Comparison of ENCODE assay signal across 8 cellular contexts in genomic region chr20:46752639-46753235, GRCh38. TPM values are rescaled to one million over a fixed set of nuclear protein-coding genes. Genes with fewer than 3 reads are reported as not detected.
DNase-seq lines count a peak whose midpoint lies in the region; ATAC-seq and TF ChIP-seq lines count a peak whose summit lies in the region.

No MANE protein-coding gene starts in this region.

- H3K4me3 Mint-ChIP-seq in activated naive CD8-positive, alpha-beta T cell treated with anti-CD3 and anti-CD28 coated beads, Interleukin-2, amount 50 U/mL, for 24 hours: no peak overlapping the region

- no peaks in the 10 kb centered on the region for H3K4me1 Mint-ChIP-seq in activated naive CD8-positive, alpha-beta T cell treated with anti-CD3 and anti-CD28 coated beads, Interleukin-2, amount 50 U/mL, for 24 hours

- H3K4me2 ChIP-seq in Loucy (ENCODE audit: low read depth, low read length, poor library complexity, severe bottlenecking): no peak overlapping the region

- H3K27me3 ChIP-seq in Loucy (ENCODE audit: insufficient read depth, low read length, poor library complexity, severe bottlenecking) (no peaks in the 10 kb centered on the region), SJCRH30 (no peaks in the 10 kb centered on the region), gastrocnemius medialis (peaks cover 0 to 11% (median 5%) of the 10 kb centered on the region in 3 donors)

- no peaks in the 10 kb centered on the region for H3F3A ChIP-seq in Loucy (ENCODE audit: low read depth)

- no peak overlapping the region for H3K9ac ChIP-seq in Loucy (ENCODE audit: low read depth, low read length, poor library complexity, severe bottlenecking)

- ATAC-seq in activated naive CD8-positive, alpha-beta T cell treated with anti-CD3 and anti-CD28 coated beads, Interleukin-2, amount 50 U/mL, for 24 hours: no peak
- no peak for ATAC-seq in left cardiac atrium
- ATAC-seq in gastrocnemius medialis: peak in 1 of 2 donors; percentile 24
- ATAC-seq in GM19395 (IDR thresholded peaks at IDR 0.05; ENCODE audit: unreplicated experiment): no peak
- ATAC-seq in HG03342 (IDR thresholded peaks at IDR 0.05; ENCODE audit: unreplicated experiment): no peak

- H3K4me3 ChIP-seq in Loucy (ENCODE audit: low read length, poor library complexity, severe bottlenecking) (no peak overlapping the region), SJCRH30 (peak overlapping the region; percentile 27), gastrocnemius medialis (no peak overlapping the region)

- TF ChIP-seq POLR2A in gastrocnemius medialis (IDR thresholded peaks at IDR 0.05): no peak

- H3K27ac Mint-ChIP-seq in activated naive CD8-positive, alpha-beta T cell treated with anti-CD3 and anti-CD28 coated beads, Interleukin-2, amount 50 U/mL, for 24 hours: no peak overlapping the region

- DNase-seq in DMS53 treated with DMSO at 0.1 percent for 48 hours (lab: John Stamatoyannopoulos, UW; ENCODE audit: unreplicated experiment): peak; percentile 41
- DNase-seq in SJCRH30: peak; percentile 84 to 95
- peak; percentile 55 for DNase-seq in activated naive CD8-positive, alpha-beta T cell treated with anti-CD3 and anti-CD28 coated beads, Interleukin-2, amount 50 U/mL, for 24 hours
- peak; percentile 55 for DNase-seq in left cardiac atrium
- peak in 1 of 2 donors; percentile 17 for DNase-seq in gastrocnemius medialis

- no peaks in the 10 kb centered on the region for H3K9me2 ChIP-seq in Loucy (replicated peaks; ENCODE audit: low read depth, low read length)

- intact Hi-C loops in left cardiac atrium (cut with DNase I) (loop anchor here (10.0 kb wide), 3 partner anchors 632 to 872 kb away; no protein-coding TSS in a partner anchor), gastrocnemius medialis (cut with DNase I; ENCODE audit: low total_unique reads) (loop anchor here (10.0 kb wide), 1 partner anchor 632 kb away; no protein-coding TSS in a partner anchor)

- no peaks in the 10 kb centered on the region for H4K20me1 ChIP-seq in Loucy (ENCODE audit: insufficient read depth, low read length, poor library complexity, severe bottlenecking)

- H3K27ac ChIP-seq in SJCRH30: no peak overlapping the region; the same call in 1 of the 2 replicates
- H3K27ac ChIP-seq in gastrocnemius medialis: no peak overlapping the region

- no peaks in the 10 kb centered on the region for H3K36me3 ChIP-seq in Loucy (ENCODE audit: insufficient read depth, low read length)
- H3K36me3 ChIP-seq in SJCRH30: no peaks in the 10 kb centered on the region
- H3K36me3 ChIP-seq in gastrocnemius medialis: no peaks in the 10 kb centered on the region

- H3K27me3 Mint-ChIP-seq in activated naive CD8-positive, alpha-beta T cell treated with anti-CD3 and anti-CD28 coated beads, Interleukin-2, amount 50 U/mL, for 24 hours: peaks cover 17% of the 10 kb centered on the region

- peak overlapping the region; percentile 60 for H2AFZ ChIP-seq in Loucy (ENCODE audit: low read length)

- in situ Hi-C loops in gastrocnemius medialis (cut with MboI; ENCODE audit: low sequenced_read_pairs in 4 of 4): loop anchor here (10.0 to 25.0 kb wide), 5 partner anchors 260 to 635 kb away; no protein-coding TSS in a partner anchor

- no peaks in the 10 kb centered on the region for H3K9me3 Mint-ChIP-seq in activated naive CD8-positive, alpha-beta T cell treated with anti-CD3 and anti-CD28 coated beads, Interleukin-2, amount 50 U/mL, for 24 hours

- H3K79me2 ChIP-seq in Loucy (ENCODE audit: insufficient read depth, low read length): no peaks in the 10 kb centered on the region

- H3K36me3 Mint-ChIP-seq in activated naive CD8-positive, alpha-beta T cell treated with anti-CD3 and anti-CD28 coated beads, Interleukin-2, amount 50 U/mL, for 24 hours (ENCODE audit: low read depth): no peaks in the 10 kb centered on the region

- H3K4me1 ChIP-seq in Loucy (ENCODE audit: insufficient read depth, low read length, poor library complexity, severe bottlenecking) (no peaks in the 10 kb centered on the region), SJCRH30 (no peaks in the 10 kb centered on the region; the same call in 1 of the 2 replicates), gastrocnemius medialis (no peaks in the 10 kb centered on the region)

- TF ChIP-seq CTCF in Loucy (conservative IDR thresholded peaks at IDR 0.05; ENCODE audit: low read length) (peak; percentile 79), gastrocnemius medialis (IDR thresholded peaks at IDR 0.05 in 4 of 5, conservative IDR thresholded peaks at IDR 0.05 in 1 of 5) (peak in 4 of 5 experiments; percentile 17 to 66 (median 44))

- no peaks in the 10 kb centered on the region for H3K9me3 ChIP-seq in Loucy (ENCODE audit: insufficient read depth, low read depth, low read length)
- no peaks in the 10 kb centered on the region for H3K9me3 ChIP-seq in SJCRH30 (replicated peaks)
- no peaks in the 10 kb centered on the region for H3K9me3 ChIP-seq in gastrocnemius medialis

RNA-seq across cellular contexts. Expression of gene SLC2A10, which starts 43.3 kb away (rescaled TPM):
- 4.6 and 5.1 TPM in 2 replicates for total RNA-seq in SJCRH30 (2014; rRNA removed; shearing (Covaris generic))
- total RNA-seq in left cardiac atrium (1 to 10 TPM; 5.6 to 7.7 TPM), gastrocnemius medialis (1 to 10 TPM in 3 of 4 donors, under 1 TPM in 1; 0.36 to 4.0 (median 2.4) TPM)
